In the genomic region with DNA sequence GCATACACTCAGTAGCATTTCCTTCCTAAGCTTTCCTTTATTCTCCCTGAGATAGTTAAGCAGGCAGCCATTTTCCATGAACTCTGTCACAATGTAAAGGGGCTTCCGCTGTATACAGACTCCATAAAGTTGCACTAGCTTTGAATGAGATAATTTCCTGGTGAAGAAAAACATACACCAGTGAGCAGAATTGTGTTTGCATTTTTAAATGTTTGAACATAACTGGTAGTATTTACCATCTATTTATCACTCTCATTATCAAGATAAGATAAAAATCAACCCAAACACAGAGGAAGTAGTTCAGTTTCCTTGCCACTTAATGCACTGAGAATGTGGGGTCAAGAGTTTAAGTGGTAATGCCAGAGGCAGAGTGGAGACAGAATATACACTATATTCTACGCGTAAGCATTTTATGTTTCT, we compare ENCODE assay signal across 15 cellular contexts. TPM values are rescaled to one million over a fixed set of nuclear protein-coding genes. Genes with fewer than 3 reads are reported as not detected.
A peak's percentile ranks its signal among the peaks of the same experiment; 100 is the strongest.
DNase-seq lines count a peak whose midpoint lies in the region; FAIRE-seq and TF ChIP-seq lines count a peak whose summit lies in the region.
"Had no signal": no experiment of that assay in that cellular context is flagged by ENCODE, and none has a peak within 500 bp of the region (broad histone marks: within the 10 kb centered on the region; RNA-seq: fewer than 3 reads in every experiment).

No MANE protein-coding gene starts in this region.

- intact Hi-C loops in kidney (cut with DNase I), result no loop called here

- H3K27ac ChIP-seq in mesodermal cell (ENCODE audit: low read depth, low read length, severe bottlenecking) (peak overlapping the region; percentile 68), kidney (ENCODE audit: low read depth in 2 of 2, low read length in 2 of 2) (no peak overlapping the region)
- H3K27ac ChIP-seq: gastroesophageal sphincter, HL-60, WERI-Rb-1 had no signal

- H3K9ac ChIP-seq in kidney (ENCODE audit: low read length in 2 of 2), result no peak overlapping the region

- H3K36me3 ChIP-seq in mesodermal cell (ENCODE audit: control insufficient read depth, insufficient read depth, low read length) (no peaks in the 10 kb centered on the region), kidney (ENCODE audit: control insufficient read depth in 1 of 2, insufficient read depth in 2 of 2, low read length in 2 of 2) (no peaks in the 10 kb centered on the region)
- H3K36me3 ChIP-seq: gastroesophageal sphincter, WERI-Rb-1 had no signal

- H3K4me1 ChIP-seq in mesodermal cell (ENCODE audit: control insufficient read depth, insufficient read depth, low read length, poor library complexity, severe bottlenecking), result peaks cover 28% of the 10 kb centered on the region
- H3K4me1 ChIP-seq in kidney (ENCODE audit: control insufficient read depth in 1 of 2, insufficient read depth in 1 of 2, low read depth in 1 of 2, low read length in 2 of 2), result peaks cover 0 to 3% of the 10 kb centered on the region in 2 donors
- H3K4me1 ChIP-seq: gastroesophageal sphincter had no signal

- in situ Hi-C loops in astrocyte of the spinal cord (cut with HindIII; ENCODE audit: low sequenced_read_pairs), result no loop called here

- 90% methylated on average over 2 of the region's 3 CpGs; no CpG with 5 or more reads in 1 of the 2 experiments for WGBS in mesodermal cell (ENCODE audit: insufficient coverage in 2 of 2), 2 experiments

- TF ChIP-seq CTCF in astrocyte of the spinal cord (IDR thresholded peaks at IDR 0.05; ENCODE audit: low read depth, low read length) (no peak), kidney (IDR thresholded peaks at IDR 0.05; ENCODE audit: borderline replicate concordance, extremely low read depth, insufficient read depth) (no peak)

- H3K9me3 ChIP-seq in mesodermal cell (ENCODE audit: control insufficient read depth, low read length), result no peaks in the 10 kb centered on the region
- no peaks in the 10 kb centered on the region for H3K9me3 ChIP-seq in kidney (ENCODE audit: control insufficient read depth in 1 of 2, low read length in 2 of 2)
- H3K9me3 ChIP-seq: gastroesophageal sphincter had no signal

- DNase-seq in COLO829 (ENCODE audit: low spot score) (peak; percentile 57), HTR-8/SVneo (ENCODE audit: insufficient read length, low spot score) (peak; percentile 17), astrocyte of the spinal cord (ENCODE audit: low read depth, low spot score) (peak; percentile 45), NCI-H187 treated with DMSO at 0.1 percent for 48 hours (lab: John Stamatoyannopoulos, UW) (no peak), inferior parietal cortex (ENCODE audit: extremely low spot score) (no peak), kidney (no peak), KG1 (lab: John Stamatoyannopoulos, UW) (no peak)
- DNase-seq: activated T-cell treated with anti-CD3 and anti-CD28 coated beads for 4 hours; central memory CD4-positive, alpha-beta T cell; NCI-H2081; stimulated activated naive B cell treated with anti-CD40 and anti-IgM and Interleukin-4, amounts not matched to agents 10 μg/mL and 1 μg/mL and 100 μg/mL, for 72 hours; WERI-Rb-1 had no signal

- FAIRE-seq in HTR-8/SVneo (lab: Jason Lieb, UNC) (no peak), kidney (lab: Jason Lieb, UNC) (no peak)

- no peak overlapping the region for H3K4me3 ChIP-seq in astrocyte of the spinal cord (ENCODE audit: low read depth, low read length)
- no peak overlapping the region for H3K4me3 ChIP-seq in mesodermal cell (ENCODE audit: extremely low read depth, insufficient read depth, low read length, poor library complexity, severe bottlenecking)
- H3K4me3 ChIP-seq in kidney (ENCODE audit: low read length in 2 of 2), result no peak overlapping the region
- H3K4me3 ChIP-seq: gastroesophageal sphincter had no signal

RNA-seq across cellular contexts. Expression of gene TXK, which starts 54.1 kb away (rescaled TPM):
- 0.77 TPM for polyA plus RNA-seq in mesodermal cell (2013, experiment 1 of 2)
- 0.35 TPM for polyA plus RNA-seq in mesodermal cell (2013, experiment 2 of 2)
- 7.9 TPM for total RNA-seq in kidney
- 0.26 TPM for polyA plus RNA-seq in kidney (ENCODE audit: insufficient read depth, low read depth, low replicate concordance)

Comparison
In these comparisons a context has a peak if more than half of its experiments do, and no peak if none do; other contexts are left out.
1. DNase-seq: peak in COLO829 (single experiment), HTR-8/SVneo (single experiment) and astrocyte of the spinal cord (single experiment); none in NCI-H187 treated with DMSO at 0.1 percent for 48 hours (single experiment), inferior parietal cortex (single experiment), kidney (single experiment) and KG1 (single experiment).